In the genomic region with DNA sequence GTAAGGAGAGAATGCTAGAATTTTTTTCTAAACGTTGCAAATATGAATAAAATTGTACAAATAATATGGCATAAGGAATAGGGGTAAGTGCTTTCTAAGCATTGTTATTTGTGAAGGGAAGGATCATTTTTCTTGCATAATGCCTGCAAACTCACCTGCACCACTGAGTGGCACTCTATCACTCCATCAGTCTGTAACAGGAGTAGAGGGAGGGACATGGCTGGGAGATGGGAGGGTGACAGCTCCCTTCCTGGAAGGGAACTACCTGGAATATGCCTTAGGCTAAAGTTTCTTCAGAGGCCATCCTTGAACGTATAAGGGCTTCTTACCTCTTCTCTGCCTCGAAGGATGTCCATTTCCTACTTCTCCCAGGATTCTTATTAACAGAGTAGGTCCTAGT, we compare ENCODE assay signal across 12 cellular contexts. TPM values are rescaled to one million over a fixed set of nuclear protein-coding genes. Genes with fewer than 3 reads are reported as not detected.
A peak's percentile ranks its signal among the peaks of the same experiment; 100 is the strongest.
DNase-seq lines count a peak whose midpoint lies in the region; ATAC-seq, FAIRE-seq and TF ChIP-seq lines count a peak whose summit lies in the region.
"Had no signal": no experiment of that assay in that cellular context is flagged by ENCODE, and none has a peak within 500 bp of the region (broad histone marks: within the 10 kb centered on the region; RNA-seq: fewer than 3 reads in every experiment).

No MANE protein-coding gene starts in this region.

- H3K9me1 ChIP-seq in IMR-90 (ENCODE audit: insufficient read depth, low read length): no peaks in the 10 kb centered on the region
- no peaks in the 10 kb centered on the region for H3K9me1 ChIP-seq in keratinocyte (ENCODE audit: control insufficient read depth, extremely low read depth, insufficient read depth, low read length)

- H4K8ac ChIP-seq in IMR-90 (ENCODE audit: low read depth in 2 of 2, low read length in 2 of 2): no peak overlapping the region

- 0 out of 2 replicates have a peak overlapping the region, but pooled peaks have one; percentile 27 for H2BK20ac ChIP-seq in IMR-90 (ENCODE audit: low read depth, low read length)

- H3K4me1 ChIP-seq in IMR-90 (ENCODE audit: control insufficient read depth, insufficient read depth, low read length) (peaks cover 5% of the 10 kb centered on the region; the same call in 1 of the 2 replicates), keratinocyte (ENCODE audit: control insufficient read depth, extremely low read depth, insufficient read depth, low read length) (peaks cover 23% of the 10 kb centered on the region)
- H3K4me1 ChIP-seq: Peyer's patch had no signal

- no peak overlapping the region for H3K4me3 ChIP-seq in IMR-90 (ENCODE audit: insufficient read depth, low read depth, low read length)
- no peak overlapping the region for H3K4me3 ChIP-seq in keratinocyte (ENCODE audit: control insufficient read depth in 2 of 3, extremely low read depth in 1 of 3, insufficient read depth in 2 of 3, low read depth in 1 of 3, low read length in 3 of 3)
- H3K4me3 ChIP-seq: GM23248, Peyer's patch had no signal

- no peak overlapping the region for H3K4me2 ChIP-seq in IMR-90 (ENCODE audit: low read depth, low read length)
- H3K4me2 ChIP-seq in keratinocyte (ENCODE audit: control insufficient read depth, extremely low read depth, insufficient read depth, low read depth, low read length): no peak overlapping the region

- peak overlapping the region; percentile 2; the same call in 1 of the 2 replicates for H2BK120ac ChIP-seq in IMR-90 (ENCODE audit: low read depth, low read length)

- H2AK5ac ChIP-seq in IMR-90 (ENCODE audit: low read depth, low read length): no peak overlapping the region; the same call in 1 of the 2 replicates

- H4K20me1 ChIP-seq in IMR-90 (ENCODE audit: insufficient read depth, low read length): no peaks in the 10 kb centered on the region
- no peaks in the 10 kb centered on the region for H4K20me1 ChIP-seq in keratinocyte (ENCODE audit: control insufficient read depth, extremely low read depth, insufficient read depth, low read length)

- no peak overlapping the region for H2BK15ac ChIP-seq in IMR-90 (ENCODE audit: low read depth, low read length)

- no peaks in the 10 kb centered on the region for H3K36me3 Mint-ChIP-seq in effector memory CD8-positive, alpha-beta T cell (ENCODE audit: insufficient read depth)

- H3K36me3 ChIP-seq in IMR-90 (ENCODE audit: control insufficient read depth, insufficient read depth, low read length) (no peaks in the 10 kb centered on the region), keratinocyte (ENCODE audit: control insufficient read depth in 2 of 2, extremely low read depth in 1 of 2, insufficient read depth in 2 of 2, low read length in 2 of 2) (no peaks in the 10 kb centered on the region)
- H3K36me3 ChIP-seq: Peyer's patch had no signal

- H2AK9ac ChIP-seq in IMR-90 (replicated peaks; ENCODE audit: low read depth, low read length, poor library complexity): no peak overlapping the region

- H3K27ac Mint-ChIP-seq in effector memory CD8-positive, alpha-beta T cell: no peak overlapping the region
- H3K27ac Mint-ChIP-seq: CD4-positive, alpha-beta T cell had no signal

- H3K27me3 ChIP-seq in IMR-90 (ENCODE audit: control insufficient read depth, insufficient read depth, low read length) (no peaks in the 10 kb centered on the region), keratinocyte (ENCODE audit: control insufficient read depth, extremely low read depth, insufficient read depth, low read length) (no peaks in the 10 kb centered on the region)
- H3K27me3 ChIP-seq: Peyer's patch had no signal

- H3K27ac ChIP-seq in C4-2B (no peak overlapping the region; the same call in 1 of the 2 replicates), IMR-90 (ENCODE audit: insufficient read depth, low read length) (no peak overlapping the region), RWPE1 (no peak overlapping the region), keratinocyte (ENCODE audit: control insufficient read depth, insufficient read depth, low read length) (no peak overlapping the region)
- H3K27ac ChIP-seq: GM23248, Peyer's patch had no signal

- H3K79me1 ChIP-seq in IMR-90 (ENCODE audit: low read depth in 1 of 2, low read length in 2 of 2): no peaks in the 10 kb centered on the region

- TF ChIP-seq POLR2A in IMR-90 (IDR thresholded peaks at IDR 0.05; ENCODE audit: low read depth, low read length) (no peak), erythroblast (IDR thresholded peaks at IDR 0.05; ENCODE audit: low read length) (no peak)

- no peaks in the 10 kb centered on the region for H3K79me2 ChIP-seq in keratinocyte (ENCODE audit: control insufficient read depth, insufficient read depth, low read length)

- H3K9me3 ChIP-seq in IMR-90 (ENCODE audit: control insufficient read depth, insufficient read depth, low read length) (no peaks in the 10 kb centered on the region), keratinocyte (ENCODE audit: control insufficient read depth, low read depth, low read length) (no peaks in the 10 kb centered on the region)
- H3K9me3 ChIP-seq: Peyer's patch had no signal

- intact Hi-C loops in IMR-90 (cut with micrococcal nuclease): no loop called here

- TF ChIP-seq RAD21 in IMR-90 (IDR thresholded peaks at IDR 0.05; ENCODE audit: low read length): no peak

- H3K4me1 Mint-ChIP-seq in effector memory CD8-positive, alpha-beta T cell (ENCODE audit: low read depth in 2 of 2): no peaks in the 10 kb centered on the region

- H3K4me3 Mint-ChIP-seq in effector memory CD8-positive, alpha-beta T cell: no peak overlapping the region
- H3K4me3 Mint-ChIP-seq: CD4-positive, alpha-beta T cell had no signal

- peak overlapping the region; percentile 40 for H3K4ac ChIP-seq in IMR-90 (ENCODE audit: low read depth, low read length)

- peak; percentile 40 for TF ChIP-seq CTCF in C4-2B (conservative IDR thresholded peaks at IDR 0.05)
- no peak for TF ChIP-seq CTCF in IMR-90 (conservative IDR thresholded peaks at IDR 0.05; ENCODE audit: low read depth, low read length)
- peak; percentile 26; the same call in 1 of the 2 replicates for TF ChIP-seq CTCF in RWPE1 (conservative IDR thresholded peaks at IDR 0.05; ENCODE audit: low read depth)
- TF ChIP-seq CTCF in keratinocyte (optimal IDR thresholded peaks at IDR 0.05 in 1 of 3, IDR thresholded peaks at IDR 0.05 in 1 of 3, conservative IDR thresholded peaks at IDR 0.05 in 1 of 3; ENCODE audit: extremely low read depth in 1 of 3, insufficient read depth in 2 of 3, low read length in 3 of 3): peak; percentile 62 to 87 (median 77)

- peak overlapping the region; percentile 35; the same call in 1 of the 2 replicates for H4K5ac ChIP-seq in IMR-90 (ENCODE audit: low read depth, low read length)

- no peak overlapping the region for H3K23ac ChIP-seq in IMR-90 (ENCODE audit: low read depth, low read length)

- H2BK5ac ChIP-seq in IMR-90 (ENCODE audit: low read depth, low read length, poor library complexity, severe bottlenecking): peak overlapping the region; percentile 46

- H3K9ac ChIP-seq in IMR-90 (ENCODE audit: low read depth, low read length): no peak overlapping the region
- H3K9ac ChIP-seq in keratinocyte (ENCODE audit: control insufficient read depth, extremely low read depth, insufficient read depth, low read length): no peak overlapping the region
- H3K9ac ChIP-seq: GM23248 had no signal

- POLR2A ChIA-PET in IMR-90 (lab: Charles Lee; ENCODE audit: unreplicated experiment): no interaction called here
- POLR2A ChIA-PET in RWPE1 (lab: Yijun Ruan, JAX; ENCODE audit: low non-redundant PET): no interaction called here

- peak; percentile 89 for FAIRE-seq in keratinocyte (lab: Jason Lieb, UNC)

- dilution Hi-C loops in IMR-90 (cut with HindIII; ENCODE audit: low sequenced_read_pairs, unreplicated experiment): no loop called here
- dilution Hi-C loops in keratinocyte (cut with MboI; ENCODE audit: extremely low pct_ligation_motif_present, low sequenced_read_pairs): no loop called here

- WGBS in IMR-90 (ENCODE audit: extremely low coverage in 2 of 2, insufficient read length in 1 of 2), 2 experiments: no CpG with 5 or more reads among the region's 3 CpGs

- no peak overlapping the region for H3K56ac ChIP-seq in IMR-90 (ENCODE audit: extremely low read depth, insufficient read depth, low read length)

- H3K14ac ChIP-seq in IMR-90 (replicated peaks; ENCODE audit: low read depth, low read length): no peak overlapping the region

- H4K91ac ChIP-seq in IMR-90 (ENCODE audit: insufficient read depth, low read depth, low read length): peak overlapping the region; percentile 13; the same call in 1 of the 2 replicates

- peak overlapping the region; percentile 42; the same call in 1 of the 2 replicates for H3K18ac ChIP-seq in IMR-90 (ENCODE audit: low read depth, low read length)

- no peaks in the 10 kb centered on the region for H3K27me3 Mint-ChIP-seq in effector memory CD8-positive, alpha-beta T cell
- H3K27me3 Mint-ChIP-seq: CD4-positive, alpha-beta T cell had no signal

- H3K9me3 Mint-ChIP-seq in effector memory CD8-positive, alpha-beta T cell: peaks cover 0 to 3% of the 10 kb centered on the region in 2 donors

- BruUV-seq in IMR-90 (replicated peaks; lab: Mats Ljungman, UMichigan): no TSS peak

- in situ Hi-C loops in IMR-90 (cut with MboI; ENCODE audit: low sequenced_read_pairs): no loop called here

- ATAC-seq in IMR-90 (ENCODE audit: low read depth) (no peak), HG03378 (IDR thresholded peaks at IDR 0.05; ENCODE audit: unreplicated experiment) (no peak), HG02981 (IDR thresholded peaks at IDR 0.05; ENCODE audit: unreplicated experiment) (no peak)
- no peak for ATAC-seq in effector memory CD8-positive, alpha-beta T cell (replicated peaks)

- DNase-seq in IMR-90: no peak
- peak; percentile 49 for DNase-seq in RWPE1 (ENCODE audit: low spot score)
- peak; percentile 17 for DNase-seq in keratinocyte (ENCODE audit: low read depth, low spot score)
- DNase-seq in effector memory CD8-positive, alpha-beta T cell: no peak
- DNase-seq in erythroblast (lab: John Stamatoyannopoulos, UW): no peak
- DNase-seq: CD4-positive, alpha-beta T cell; foreskin melanocyte; GM23248 had no signal

- H2AFZ ChIP-seq in IMR-90 (replicated peaks; ENCODE audit: low read length, poor library complexity) (no peak overlapping the region), keratinocyte (ENCODE audit: control insufficient read depth, low read length) (no peak overlapping the region)
- H2AFZ ChIP-seq: GM23248 had no signal

- CTCF ChIA-PET in IMR-90 (lab: Yijun Ruan, JAX) (interaction anchor here (0.6 kb wide), 1 partner anchor 49 kb away, joined by 3 read pairs; no protein-coding TSS in a partner anchor), RWPE1 (lab: Yijun Ruan, JAX) (interaction anchor here (0.6 to 1.2 kb wide), 5 partner anchors 71 to 1576 kb away, joined by 3 to 5 read pairs (median 3); no protein-coding TSS in a partner anchor)

RNA-seq across cellular contexts. Expression of a gene that starts 3.0 kb away (rescaled TPM):
- total RNA-seq in IMR-90 (2012; rRNA removed): 19.2 and 20.6 TPM in 2 replicates
- 2.4 and 3.8 TPM in 2 replicates for polyA plus RNA-seq in IMR-90 (2012; rRNA removed)
- 0.64 and 0.94 TPM in 2 replicates for polyA plus RNA-seq in IMR-90 (2012; cell fraction: cytosol; rRNA removed)
- polyA plus RNA-seq in IMR-90 (2012; cell fraction: nucleus; rRNA removed; ENCODE audit: low replicate concordance): 0.32 and 3.7 TPM in 2 replicates
- 0.63 to 0.87 TPM (median 0.75 TPM) in 3 replicates for polyA plus RNA-seq in keratinocyte
- polyA plus RNA-seq in keratinocyte (2011; ENCODE audit: low read depth): 0.60 TPM
- polyA plus RNA-seq in keratinocyte (2011; cell fraction: cytosol; rRNA removed): 0.21 and 0.30 TPM in 2 replicates
- polyA plus RNA-seq in keratinocyte (2011; cell fraction: nucleus; rRNA removed): 0.99 and 2.4 TPM in 2 replicates
- 0.47 and 0.52 TPM in 2 replicates for polyA plus RNA-seq in keratinocyte (2012; ENCODE audit: low replicate concordance)
- 1.5 to 1.9 TPM in 2 of 3 replicates, not detected in the other for polyA minus RNA-seq in keratinocyte
- 0.58 TPM for polyA minus RNA-seq in keratinocyte (2011; cell fraction: cytosol; rRNA and poly(A)+ RNA removed)
- polyA minus RNA-seq in keratinocyte (2011; cell fraction: nucleus; rRNA and poly(A)+ RNA removed): 4.2 and 5.3 TPM in 2 replicates

Comparison
In these comparisons a context has a peak if more than half of its experiments do, and no peak if none do; other contexts are left out.
1. DNase-seq: peak in RWPE1 (single experiment) and keratinocyte (single experiment); none in IMR-90 (single experiment), effector memory CD8-positive, alpha-beta T cell (0 of 3) and erythroblast (0 of 2).